ENCODE assay signal across 1 cellular context in the genomic region with DNA sequence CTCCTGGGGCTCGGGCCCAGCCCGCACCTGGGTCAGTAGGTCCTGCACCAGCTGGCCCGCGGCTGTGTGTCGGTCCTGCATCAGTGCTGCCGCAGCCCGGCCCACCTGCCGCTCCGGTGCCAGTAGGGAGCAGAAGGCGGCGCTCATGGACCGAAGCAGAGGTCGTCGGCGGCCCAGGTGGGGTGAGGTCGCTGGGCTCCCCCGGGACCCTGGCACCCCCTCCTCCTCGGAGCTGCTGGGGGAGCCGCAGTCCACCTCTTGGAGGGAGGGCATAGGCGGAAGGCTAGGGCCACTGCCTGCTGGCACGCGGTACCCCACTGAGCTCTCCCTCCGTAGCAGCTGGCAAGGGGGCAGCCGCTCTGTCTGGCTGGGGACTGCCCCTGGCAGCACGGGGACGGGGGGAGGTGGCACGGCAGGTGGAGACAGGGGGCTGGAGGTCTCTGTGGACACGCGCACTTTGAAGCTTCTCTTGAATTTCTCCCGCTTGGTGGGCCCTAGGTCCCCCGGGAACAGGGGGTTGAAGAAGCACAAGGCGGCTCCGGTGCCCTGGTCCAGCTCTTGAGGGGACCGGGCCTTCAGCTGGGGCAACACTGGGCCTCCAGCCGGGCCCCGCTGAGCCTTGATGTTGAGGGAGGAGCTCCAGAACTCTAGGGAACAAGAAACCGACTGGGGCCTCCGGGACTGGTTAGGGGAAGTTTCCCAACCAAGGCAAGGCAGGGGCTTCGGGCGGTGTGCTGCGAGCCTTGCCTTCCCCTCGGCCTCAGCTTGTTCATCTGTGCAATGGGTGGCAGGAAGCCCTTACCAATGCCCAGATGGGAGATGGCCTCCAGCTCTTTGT.
TF ChIP-seq lines count a peak whose summit lies in the region.

No MANE protein-coding gene starts in this region.

TF ChIP-seq in HEK293, 187 proteins besides CTCF, POLR2A, EP300 and RAD21 (continued from another document):
- TF ChIP-seq, protein P1, sequence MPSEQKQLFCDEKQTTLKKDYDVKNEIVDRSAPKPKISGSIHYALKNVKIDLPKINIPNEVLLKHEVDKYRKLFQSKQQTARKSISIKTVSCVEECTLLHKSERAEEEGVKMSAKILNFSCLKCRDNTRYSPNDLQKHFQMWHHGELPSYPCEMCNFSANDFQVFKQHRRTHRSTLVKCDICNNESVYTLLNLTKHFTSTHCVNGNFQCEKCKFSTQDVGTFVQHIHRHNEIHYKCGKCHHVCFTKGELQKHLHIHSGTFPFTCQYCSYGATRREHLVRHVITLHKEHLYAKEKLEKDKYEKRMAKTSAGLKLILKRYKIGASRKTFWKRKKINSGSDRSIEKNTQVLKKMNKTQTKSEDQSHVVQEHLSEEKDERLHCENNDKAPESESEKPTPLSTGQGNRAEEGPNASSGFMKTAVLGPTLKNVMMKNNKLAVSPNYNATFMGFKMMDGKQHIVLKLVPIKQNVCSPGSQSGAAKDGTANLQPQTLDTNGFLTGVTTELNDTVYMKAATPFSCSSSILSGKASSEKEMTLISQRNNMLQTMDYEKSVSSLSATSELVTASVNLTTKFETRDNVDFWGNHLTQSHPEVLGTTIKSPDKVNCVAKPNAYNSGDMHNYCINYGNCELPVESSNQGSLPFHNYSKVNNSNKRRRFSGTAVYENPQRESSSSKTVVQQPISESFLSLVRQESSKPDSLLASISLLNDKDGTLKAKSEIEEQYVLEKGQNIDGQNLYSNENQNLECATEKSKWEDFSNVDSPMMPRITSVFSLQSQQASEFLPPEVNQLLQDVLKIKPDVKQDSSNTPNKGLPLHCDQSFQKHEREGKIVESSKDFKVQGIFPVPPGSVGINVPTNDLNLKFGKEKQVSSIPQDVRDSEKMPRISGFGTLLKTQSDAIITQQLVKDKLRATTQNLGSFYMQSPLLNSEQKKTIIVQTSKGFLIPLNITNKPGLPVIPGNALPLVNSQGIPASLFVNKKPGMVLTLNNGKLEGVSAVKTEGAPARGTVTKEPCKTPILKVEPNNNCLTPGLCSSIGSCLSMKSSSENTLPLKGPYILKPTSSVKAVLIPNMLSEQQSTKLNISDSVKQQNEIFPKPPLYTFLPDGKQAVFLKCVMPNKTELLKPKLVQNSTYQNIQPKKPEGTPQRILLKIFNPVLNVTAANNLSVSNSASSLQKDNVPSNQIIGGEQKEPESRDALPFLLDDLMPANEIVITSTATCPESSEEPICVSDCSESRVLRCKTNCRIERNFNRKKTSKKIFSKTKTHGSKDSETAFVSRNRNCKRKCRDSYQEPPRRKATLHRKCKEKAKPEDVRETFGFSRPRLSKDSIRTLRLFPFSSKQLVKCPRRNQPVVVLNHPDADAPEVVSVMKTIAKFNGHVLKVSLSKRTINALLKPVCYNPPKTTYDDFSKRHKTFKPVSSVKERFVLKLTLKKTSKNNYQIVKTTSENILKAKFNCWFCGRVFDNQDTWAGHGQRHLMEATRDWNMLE (tag by site-specific recombination; conservative IDR thresholded peaks at IDR 0.05; ENCODE audit: low read depth), result no peak
- TF ChIP-seq GLIS2 (tag by site-specific recombination; IDR thresholded peaks at IDR 0.05), result 0 out of 2 replicates have a peak, but pooled peaks have one; percentile 12
- TF ChIP-seq ZNF626 (tag by site-specific recombination; IDR thresholded peaks at IDR 0.05), result no peak
